In genomic region chr22:38353142-38353629, GRCh38 we compare ENCODE assay signal across 8 cellular contexts. TPM values are rescaled to one million over a fixed set of nuclear protein-coding genes. Genes with fewer than 3 reads are reported as not detected.
A peak's percentile ranks its signal among the peaks of the same experiment; 100 is the strongest.
DNase-seq lines count a peak whose midpoint lies in the region; ATAC-seq, FAIRE-seq and TF ChIP-seq lines count a peak whose summit lies in the region.

No MANE protein-coding gene starts in this region.

- 20% methylated on average over 3 of the region's 33 CpGs for WGBS in HepG2 (ENCODE audit: low lambda C conversion rate)

- POLR2A ChIA-PET in HepG2 (lab: Yijun Ruan, JAX) = no interaction called here

- no peak overlapping the region for H3K4me3 ChIP-seq in HepG2 (replicated peaks in 1 of 3; ENCODE audit: insufficient read depth in 1 of 3, low read depth in 2 of 3, low read length in 3 of 3)

- no peak overlapping the region for H3K27ac ChIP-seq in caudate nucleus (ENCODE audit: low read depth, low read length)
- no peak overlapping the region for H3K27ac ChIP-seq in HepG2 (ENCODE audit: extremely low read length, insufficient read depth, low read length)

- H3K9ac ChIP-seq in HepG2 (ENCODE audit: insufficient read depth, low read depth, low read length) = no peak overlapping the region

- intact Hi-C loops in HepG2 (cut with micrococcal nuclease; ENCODE audit: unreplicated experiment) = loop anchor here (2.0 to 5.0 kb wide), 3 partner anchors 36 to 300 kb away; partner anchors contain the start of gene CSNK1E

- H3K4me1 ChIP-seq in HepG2 (ENCODE audit: insufficient read depth, low read length) = peaks cover 41% of the 10 kb centered on the region

- TF ChIP-seq EP300 in HepG2 (IDR thresholded peaks at IDR 0.05; ENCODE audit: low read depth in 2 of 2, low read length in 2 of 2) = no peak
- TF ChIP-seq EP300 in HepG2 (CRISPR knock-in tag; IDR thresholded peaks at IDR 0.05; ENCODE audit: borderline replicate concordance) = no peak

- peak; percentile 11 for DNase-seq in DMS153 (lab: John Stamatoyannopoulos, UW)
- no peak for DNase-seq in DMS153 treated with DMSO at 0.1 percent for 48 hours (lab: John Stamatoyannopoulos, UW; ENCODE audit: unreplicated experiment)
- peak; percentile 82 for DNase-seq in activated CD4-positive, CD25-positive, alpha-beta regulatory T cell treated with anti-CD3 and anti-CD28 coated beads, Interleukin-2, amount 50 U/mL, for 72 hours
- peak in 40 of 61 donors; percentile 2 to 65 (median 32) for DNase-seq in caudate nucleus (lab: John Stamatoyannopoulos, UW)
- DNase-seq in HepG2 (ENCODE audit: low spot score) = no peak
- DNase-seq in stimulated activated CD4-positive, alpha-beta T cell treated with anti-CD3 and anti-CD28 coated beads, TNF-alpha, amount 100 ng/mL, for 1 hour (ENCODE audit: low read depth in 3 of 3, low spot score in 1 of 3) = peak in 2 of 3 donors; percentile 50 to 72

- no TSS peak for BruUV-seq in HepG2 (replicated peaks; lab: Mats Ljungman, UMichigan)

- H2AFZ ChIP-seq in HepG2 (ENCODE audit: low read length) = no peak overlapping the region

- ATAC-seq in HepG2 (peak; percentile 46), HG03520 (IDR thresholded peaks at IDR 0.05; ENCODE audit: unreplicated experiment) (no peak)

- TF ChIP-seq RAD21 in HepG2 (CRISPR knock-in tag; IDR thresholded peaks at IDR 0.05) = peak; percentile 95

- H3K79me2 ChIP-seq in HepG2 (ENCODE audit: insufficient read depth, low read length) = no peaks in the 10 kb centered on the region

- CTCF ChIA-PET in HepG2 (lab: Yijun Ruan, JAX; ENCODE audit: low intra/inter-chr PET ratio, low total read pairs) = interaction anchor here (0.7 to 2.1 kb wide), 5 partner anchors 49 to 301 kb away, joined by 3 to 18 read pairs (median 9); no protein-coding TSS in a partner anchor

- no peaks in the 10 kb centered on the region for H3K36me3 ChIP-seq in HepG2 (replicated peaks in 1 of 2; ENCODE audit: control insufficient read depth in 1 of 2, insufficient read depth in 2 of 2, low read length in 2 of 2)

- H3K9me3 ChIP-seq in HepG2 (ENCODE audit: low read length) = no peaks in the 10 kb centered on the region

- in situ Hi-C loops in HepG2 (cut with HindIII; ENCODE audit: extremely low pct_ligation_motif_present, low pct_unique_long_range_greater_than_20kb) = loop anchor here (5.0 to 10.0 kb wide), 3 partner anchors 56 to 298 kb away; partner anchors contain the start of gene PICK1

- H3K27me3 ChIP-seq in HepG2 (ENCODE audit: control insufficient read depth in 1 of 2, insufficient read depth in 2 of 2, low read length in 2 of 2) = no peaks in the 10 kb centered on the region; a peak in 1 of 5 replicates

- H4K20me1 ChIP-seq in HepG2 (ENCODE audit: insufficient read depth, low read length) = no peaks in the 10 kb centered on the region; the same call in 1 of the 2 replicates

- no peak overlapping the region for H3K4me2 ChIP-seq in HepG2 (ENCODE audit: low read depth, low read length)

- no peak for FAIRE-seq in HepG2 (lab: Jason Lieb, UNC)

- no peak for TF ChIP-seq POLR2A in HepG2 (IDR thresholded peaks at IDR 0.05; ENCODE audit: insufficient read depth in 1 of 2, low read depth in 2 of 2, low read length in 2 of 2)

- TF ChIP-seq CTCF in LNCAP (IDR thresholded peaks at IDR 0.05) (peak; percentile 99), HepG2 (CRISPR knock-in tag; IDR thresholded peaks at IDR 0.05) (peak; percentile 89)

TF ChIP-seq in HepG2, 621 proteins besides CTCF, POLR2A, EP300 and RAD21 (continues in another document):
- peak; percentile 71; the same call in 1 of the 2 replicates for TF ChIP-seq KDM3A (CRISPR knock-in tag; IDR thresholded peaks at IDR 0.05; ENCODE audit: low read depth)
- TF ChIP-seq SALL1 (CRISPR knock-in tag; IDR thresholded peaks at IDR 0.05) = peak; percentile 58
- no peak for TF ChIP-seq ZBTB43 (CRISPR knock-in tag; conservative IDR thresholded peaks at IDR 0.05)
- peak; percentile 51; the same call in 1 of the 2 replicates for TF ChIP-seq ZGPAT (CRISPR knock-in tag; IDR thresholded peaks at IDR 0.05)
- peak; percentile 19; the same call in 1 of the 2 replicates for TF ChIP-seq HOXA3 (CRISPR knock-in tag; IDR thresholded peaks at IDR 0.05)
- TF ChIP-seq ZNF781 (CRISPR knock-in tag; IDR thresholded peaks at IDR 0.05; ENCODE audit: borderline replicate concordance, not compliant biosample characterization) = no peak
- no peak for TF ChIP-seq HNF1A (IDR thresholded peaks at IDR 0.05; ENCODE audit: low read depth)
- no peak for TF ChIP-seq HNF1A (CRISPR knock-in tag; IDR thresholded peaks at IDR 0.05; ENCODE audit: borderline replicate concordance)
- 0 out of 2 replicates have a peak, but pooled peaks have one; percentile 16 for TF ChIP-seq TARDBP (CRISPR knock-in tag; IDR thresholded peaks at IDR 0.05)

RNA-seq across cellular contexts. Expression of gene CSNK1E, which starts 36.0 kb away (rescaled TPM):
- 19.8 and 34.7 TPM in 2 replicates for total RNA-seq in HepG2 (2016; rRNA removed; fragmentation: Illumina TruSeq; extraction: Trizol)
- total RNA-seq in HepG2 (2016; cell fraction: cytosol; rRNA removed; fragmentation: Illumina TruSeq; extraction: Trizol; ENCODE audit: low read depth) = 34.0 and 36.2 TPM in 2 replicates
- total RNA-seq in HepG2 (2016; cell fraction: insoluble cytoplasmic fraction; rRNA removed; fragmentation: Illumina TruSeq; extraction: Trizol) = 18.0 and 33.5 TPM in 2 replicates
- total RNA-seq in HepG2 (2016; cell fraction: membrane; rRNA removed; fragmentation: Illumina TruSeq; extraction: Trizol) = 53.9 and 59.1 TPM in 2 replicates
- 30.6 and 34.3 TPM in 2 replicates for total RNA-seq in HepG2 (2016; cell fraction: nucleus; rRNA removed; fragmentation: Illumina TruSeq; extraction: Trizol)
- polyA plus RNA-seq in HepG2 (2011; rRNA removed) = 129 and 152 TPM in 2 replicates
- 93.4 and 108 TPM in 2 replicates for polyA plus RNA-seq in HepG2 (2011; cell fraction: cytosol; rRNA removed)
- 285 and 291 TPM in 2 replicates for polyA plus RNA-seq in HepG2 (2011; cell fraction: nucleus; rRNA removed)
- polyA plus RNA-seq in HepG2 (2012) = 60.9 and 83.8 TPM in 2 replicates
- 40.2 and 42.9 TPM in 2 replicates for polyA plus RNA-seq in HepG2 (2016; cell fraction: cytosol; fragmentation: Illumina TruSeq; extraction: Trizol; ENCODE audit: low read depth)
- 27.5 and 37.1 TPM in 2 replicates for polyA plus RNA-seq in HepG2 (2016; cell fraction: insoluble cytoplasmic fraction; fragmentation: Illumina TruSeq; extraction: Trizol; ENCODE audit: low read depth)
- 58.9 and 59.0 TPM in 2 replicates for polyA plus RNA-seq in HepG2 (2016; cell fraction: membrane; fragmentation: Illumina TruSeq; extraction: Trizol; ENCODE audit: low read depth)
- 67.4 and 77.3 TPM in 2 replicates for polyA plus RNA-seq in HepG2 (2016; cell fraction: nucleus; fragmentation: Illumina TruSeq; extraction: Trizol; ENCODE audit: insufficient read depth, low read depth)
- 116 and 242 TPM in 2 replicates for polyA minus RNA-seq in HepG2 (2011; rRNA and poly(A)+ RNA removed; ENCODE audit: low replicate concordance)
- polyA minus RNA-seq in HepG2 (2011; cell fraction: cytosol; rRNA and poly(A)+ RNA removed) = 54.0 and 54.3 TPM in 2 replicates
- 69.5 and 90.5 TPM in 2 replicates for polyA minus RNA-seq in HepG2 (2011; cell fraction: nucleus; rRNA and poly(A)+ RNA removed)

Comparison
In these comparisons a context has a peak if more than half of its experiments do, and no peak if none do; other contexts are left out.
1. DNase-seq: peak in DMS153 (single experiment), activated CD4-positive, CD25-positive, alpha-beta regulatory T cell treated with anti-CD3 and anti-CD28 coated beads, Interleukin-2, amount 50 U/mL, for 72 hours (single experiment), caudate nucleus (40 of 61) and stimulated activated CD4-positive, alpha-beta T cell treated with anti-CD3 and anti-CD28 coated beads, TNF-alpha, amount 100 ng/mL, for 1 hour (2 of 3); none in DMS153 treated with DMSO at 0.1 percent for 48 hours (single experiment) and HepG2 (single experiment).